8 cellular contexts compared by ENCODE assay signal in genomic region chr3:36969540-36970432, GRCh38. TPM values are rescaled to one million over a fixed set of nuclear protein-coding genes. Genes with fewer than 3 reads are reported as not detected.
DNase-seq lines count a peak whose midpoint lies in the region; ATAC-seq, FAIRE-seq and TF ChIP-seq lines count a peak whose summit lies in the region.

No MANE protein-coding gene starts in this region.

- no peaks in the 10 kb centered on the region for H4K20me1 ChIP-seq in GM12878 (ENCODE audit: control insufficient read depth, insufficient read depth)

- DNase-seq in activated CD8-positive, alpha-beta memory T cell treated with anti-CD3 and anti-CD28 coated beads, Interleukin-2, amount 50 U/mL, for 48 hours = peak; percentile 59
- no peak for DNase-seq in activated CD8-positive, alpha-beta memory T cell treated with anti-CD3 and anti-CD28 coated beads for 24 hours
- DNase-seq in HFF-Myc (ENCODE audit: extremely low read depth, low read depth) (peak; percentile 52), M059J (ENCODE audit: low read depth) (peak; percentile 84), RPMI8226 (peak; percentile 26), GM12878 (ENCODE audit: low read depth, low spot score) (peak; percentile 80), left kidney (ENCODE audit: low read depth, low spot score) (peak; percentile 90), testis (peak; percentile 55)

- H3K9me3 ChIP-seq in GM12878 (replicated peaks; ENCODE audit: control insufficient read depth, insufficient read depth, low read length) (no peaks in the 10 kb centered on the region), testis (no peaks in the 10 kb centered on the region)

- RAD21 ChIA-PET in GM12878 (lab: Charles Lee; ENCODE audit: unreplicated experiment) = interaction anchor here (0.6 to 2.1 kb wide), 7 partner anchors 11 to 101 kb away, joined by 3 to 19 read pairs (median 4); partner anchors contain the start of genes EPM2AIP1 and MLH1

- no peaks in the 10 kb centered on the region for H3K79me2 ChIP-seq in GM12878 (ENCODE audit: control insufficient read depth, insufficient read depth, low read length)

- SMC1A ChIA-PET in GM12878 (lab: Charles Lee; ENCODE audit: uncharacterized antibody, unreplicated experiment) = interaction anchor here (0.6 to 2.4 kb wide), 16 partner anchors 9 to 280 kb away, joined by 3 to 46 read pairs (median 3); partner anchors contain the start of genes EPM2AIP1, LRRFIP2 and MLH1

- H3K4me3 ChIP-seq in HFF-Myc (replicated peaks; ENCODE audit: low read depth, low read length) = no peak overlapping the region
- H3K4me3 ChIP-seq in GM12878 = no peak overlapping the region
- no peak overlapping the region for H3K4me3 ChIP-seq in testis

- H3K9ac ChIP-seq in GM12878 (ENCODE audit: control insufficient read depth, insufficient read depth, low read length) = no peak overlapping the region

- intact Hi-C loops in GM12878 (cut with micrococcal nuclease; ENCODE audit: unreplicated experiment) (no loop called here), testis (cut with DNase I; ENCODE audit: low total_unique reads) (no loop called here)

- peak in 1 of 2 experiments; percentile 45; a peak in 1 of 4 replicates for TF ChIP-seq EP300 in GM12878 (IDR thresholded peaks at IDR 0.05; ENCODE audit: borderline replicate concordance in 1 of 2, control insufficient read depth in 1 of 2, low read depth in 2 of 2, low read length in 2 of 2)

- H3K27me3 ChIP-seq in GM12878 (replicated peaks in 1 of 2; ENCODE audit: control insufficient read depth in 2 of 2, insufficient read depth in 2 of 2, low read length in 1 of 2) (no peaks in the 10 kb centered on the region), testis (no peaks in the 10 kb centered on the region)

- WGBS in GM12878 (ENCODE audit: insufficient coverage, insufficient replicate concordance, low lambda C conversion rate, missing lambda C conversion rate) = 5% methylated on average over 2 of the region's 4 CpGs
- WGBS in testis, 2 donors = 55 to 59% methylated on average over 4 of the region's 4 CpGs

- FAIRE-seq in GM12878 (lab: Jason Lieb, UNC) = peak; percentile 88

- peak overlapping the region; percentile 39; the same call in 1 of the 2 replicates for H2AFZ ChIP-seq in GM12878 (ENCODE audit: control insufficient read depth, low read depth, low read length)

- CTCF ChIA-PET in GM12878 (lab: Yijun Ruan, JAX) = interaction anchor here (0.7 to 2.2 kb wide), 10 partner anchors 10 to 102 kb away, joined by 3 to 30 read pairs (median 4); partner anchors contain the start of genes EPM2AIP1 and MLH1

- peak; percentile 100 for ATAC-seq in GM12878

- H3K4me2 ChIP-seq in GM12878 (ENCODE audit: control insufficient read depth, insufficient read depth) = peak overlapping the region; percentile 48; the same call in 1 of the 2 replicates

- BruUV-seq in GM12878 (replicated peaks; lab: Mats Ljungman, UMichigan) = no TSS peak

- H3K36me3 ChIP-seq in GM12878 (ENCODE audit: control insufficient read depth in 2 of 2, insufficient read depth in 2 of 2, low read length in 1 of 2) (no peaks in the 10 kb centered on the region), testis (ENCODE audit: low read depth, missing control alignments) (no peaks in the 10 kb centered on the region)

- TF ChIP-seq CTCF in HFF-Myc (IDR thresholded peaks at IDR 0.05; ENCODE audit: low read depth, low read length, missing control alignments) (no peak), GM12878 (IDR thresholded peaks at IDR 0.05 in 2 of 3, conservative IDR thresholded peaks at IDR 0.05 in 1 of 3; ENCODE audit: control insufficient read depth in 2 of 3, extremely low read depth in 1 of 3, insufficient read depth in 1 of 3, low read depth in 3 of 3, low read length in 3 of 3) (no peak), testis (IDR thresholded peaks at IDR 0.05) (no peak)

- H3K4me1 ChIP-seq in GM12878 (ENCODE audit: control insufficient read depth, insufficient read depth, low read length) (peaks cover 9% of the 10 kb centered on the region), testis (no peaks in the 10 kb centered on the region)

- H3K27ac ChIP-seq in GM12878 (ENCODE audit: control insufficient read depth, insufficient read depth) (peak overlapping the region; percentile 38), testis (no peak overlapping the region)

- TF ChIP-seq POLR2A in GM12878 (IDR thresholded peaks at IDR 0.05; ENCODE audit: low read depth, low read length) = no peak
- TF ChIP-seq POLR2A in testis (IDR thresholded peaks at IDR 0.05) = no peak

- POLR2A ChIA-PET in GM12878 (lab: Charles Lee) = interaction anchor here (0.9 to 1.7 kb wide), 5 partner anchors 13 to 23 kb away, joined by 3 to 17 read pairs (median 4); partner anchors contain the start of genes EPM2AIP1 and MLH1

- TF ChIP-seq RAD21 in GM12878 (IDR thresholded peaks at IDR 0.05; ENCODE audit: insufficient read depth, low read depth, low read length) = no peak

- in situ Hi-C loops in GM12878 (cut with MboI) = no loop called here

TF ChIP-seq in GM12878, 131 proteins besides CTCF, POLR2A, EP300 and RAD21 (continues in another document):
- TF ChIP-seq ATF7 (IDR thresholded peaks at IDR 0.05; ENCODE audit: low read depth) (peak; percentile 68; the same call in 1 of the 2 replicates), CHD2 (IDR thresholded peaks at IDR 0.05; ENCODE audit: borderline replicate concordance, low read depth, low read length) (peak; percentile 25; the same call in 1 of the 2 replicates), NR2F1 (conservative IDR thresholded peaks at IDR 0.05) (peak; percentile 68), BMI1 (IDR thresholded peaks at IDR 0.05; ENCODE audit: borderline replicate concordance) (peak; percentile 89)

RNA-seq across cellular contexts. Expression of gene EPM2AIP1, which starts 23.1 kb away (rescaled TPM):
- total RNA-seq in M059J (2014; rRNA removed; shearing (Covaris generic)) = 5.1 and 8.1 TPM in 2 replicates
- 84.8 and 92.5 TPM in 2 replicates for total RNA-seq in GM12878 (2013; cell fraction: nucleolus; rRNA removed)
- total RNA-seq in GM12878 (2014; rRNA removed) (20.8 and 21.2 TPM in 2 replicates), GM12878 (2014; rRNA removed; fragmentation: Illumina TruSeq; extraction: Trizol) (28.5 and 31.9 TPM in 2 replicates), GM12878 (2021) (20.9 and 24.0 TPM in 2 replicates), testis (10 to 100 TPM; 17.4 to 23.5 TPM)
- 8.2 TPM for polyA plus RNA-seq in GM12878 (2011; ENCODE audit: low read depth)
- polyA plus RNA-seq in GM12878 (2011; rRNA removed) (29.9 and 44.6 TPM in 2 replicates), GM12878 (2014; fragmentation: Illumina TruSeq; extraction: Trizol) (25.8 and 29.9 TPM in 2 replicates), GM12878 (2014; fragmentation: Nextera tagmentation; extraction: Ambion mirVana) (1 to 10 TPM; 5.5 to 7.9 TPM), GM12878 (2014; rRNA removed) (21.5 and 22.4 TPM in 2 replicates), GM12878 (2016; fragmentation: Nextera tagmentation; extraction: Ambion mirVana) (10 to 100 TPM; 20.5 to 23.7 TPM), testis (ENCODE audit: insufficient read depth, low read depth, low replicate concordance) (13.1 TPM)
- 8.7 and 10.0 TPM in 2 replicates for polyA plus RNA-seq in GM12878 (2011; cell fraction: cytosol; rRNA removed)
- polyA plus RNA-seq in GM12878 (2011; cell fraction: nucleus; rRNA removed) = 35.8 and 39.4 TPM in 2 replicates
- 13.7 and 16.4 TPM in 2 replicates for polyA plus RNA-seq in GM12878 (2012)
- polyA minus RNA-seq in GM12878 (2011; rRNA and poly(A)+ RNA removed) = 23.5 and 28.7 TPM in 2 replicates
- polyA minus RNA-seq in GM12878 (2011; cell fraction: cytosol; rRNA and poly(A)+ RNA removed) = 5.3 and 6.9 TPM in 2 replicates
- polyA minus RNA-seq in GM12878 (2011; cell fraction: nucleus; rRNA and poly(A)+ RNA removed) = 52.0 and 66.2 TPM in 2 replicates

RNA-seq across cellular contexts. Expression of gene MLH1, which starts 23.5 kb away (rescaled TPM):
- total RNA-seq in M059J (2014; rRNA removed; shearing (Covaris generic)) = 32.3 and 48.8 TPM in 2 replicates
- total RNA-seq in GM12878 (2013; cell fraction: nucleolus; rRNA removed) = 107 and 118 TPM in 2 replicates
- total RNA-seq in GM12878 (2014; rRNA removed) (85.2 and 88.6 TPM in 2 replicates), GM12878 (2014; rRNA removed; fragmentation: Illumina TruSeq; extraction: Trizol) (109 TPM in 2 replicates), GM12878 (2021) (58.4 and 59.2 TPM in 2 replicates), testis (10 to 100 TPM; 57.1 to 90.2 TPM)
- 35.4 TPM for polyA plus RNA-seq in GM12878 (2011; ENCODE audit: low read depth)
- polyA plus RNA-seq in GM12878 (2011; rRNA removed) (92.4 and 113 TPM in 2 replicates), GM12878 (2014; fragmentation: Illumina TruSeq; extraction: Trizol) (92.5 and 116 TPM in 2 replicates), GM12878 (2014; fragmentation: Nextera tagmentation; extraction: Ambion mirVana) (10 to 100 TPM; 58.6 to 67.3 TPM), GM12878 (2014; rRNA removed) (52.0 and 59.6 TPM in 2 replicates), GM12878 (2016; fragmentation: Nextera tagmentation; extraction: Ambion mirVana) (10 to 100 TPM; 80.1 to 82.8 TPM), testis (ENCODE audit: insufficient read depth, low read depth, low replicate concordance) (64.4 TPM)
- 61.8 and 75.2 TPM in 2 replicates for polyA plus RNA-seq in GM12878 (2011; cell fraction: cytosol; rRNA removed)
- polyA plus RNA-seq in GM12878 (2011; cell fraction: nucleus; rRNA removed) = 50.9 and 60.0 TPM in 2 replicates
- 38.0 and 41.0 TPM in 2 replicates for polyA plus RNA-seq in GM12878 (2012)
- 77.9 and 78.7 TPM in 2 replicates for polyA minus RNA-seq in GM12878 (2011; rRNA and poly(A)+ RNA removed)
- polyA minus RNA-seq in GM12878 (2011; cell fraction: cytosol; rRNA and poly(A)+ RNA removed) = 24.3 and 29.5 TPM in 2 replicates
- 39.8 and 46.9 TPM in 2 replicates for polyA minus RNA-seq in GM12878 (2011; cell fraction: nucleus; rRNA and poly(A)+ RNA removed)

RNA-seq across cellular contexts. Expression of gene TRANK1, which starts 24.9 kb away (rescaled TPM):
- total RNA-seq in M059J (2014; rRNA removed; shearing (Covaris generic)) = 41.8 and 49.2 TPM in 2 replicates
- 18.5 and 20.6 TPM in 2 replicates for total RNA-seq in GM12878 (2013; cell fraction: nucleolus; rRNA removed)
- total RNA-seq in GM12878 (2014; rRNA removed) (1.7 and 2.6 TPM in 2 replicates), GM12878 (2014; rRNA removed; fragmentation: Illumina TruSeq; extraction: Trizol) (1.3 and 2.0 TPM in 2 replicates), GM12878 (2021) (3.7 and 4.4 TPM in 2 replicates), testis (10 to 100 TPM in 1 of 2 donors, 1 to 10 TPM in 1; 7.6 to 11.0 TPM)
- polyA plus RNA-seq in GM12878 (2011; ENCODE audit: low read depth) = 7.5 TPM
- polyA plus RNA-seq in GM12878 (2011; rRNA removed) (6.2 and 8.8 TPM in 2 replicates), GM12878 (2014; fragmentation: Illumina TruSeq; extraction: Trizol) (2.4 and 3.2 TPM in 2 replicates), GM12878 (2014; fragmentation: Nextera tagmentation; extraction: Ambion mirVana) (under 1 TPM; 0.46 to 0.63 TPM), GM12878 (2014; rRNA removed) (1.0 and 1.1 TPM in 2 replicates), GM12878 (2016; fragmentation: Nextera tagmentation; extraction: Ambion mirVana) (under 1 TPM; 0.60 to 0.75 TPM), testis (ENCODE audit: insufficient read depth, low read depth, low replicate concordance) (7.5 TPM)
- 6.0 and 8.8 TPM in 2 replicates for polyA plus RNA-seq in GM12878 (2011; cell fraction: cytosol; rRNA removed)
- 8.4 and 10.5 TPM in 2 replicates for polyA plus RNA-seq in GM12878 (2011; cell fraction: nucleus; rRNA removed)
- polyA plus RNA-seq in GM12878 (2012) = 4.4 and 4.6 TPM in 2 replicates
- polyA minus RNA-seq in GM12878 (2011; rRNA and poly(A)+ RNA removed) = 14.5 and 14.8 TPM in 2 replicates
- 4.7 and 5.3 TPM in 2 replicates for polyA minus RNA-seq in GM12878 (2011; cell fraction: cytosol; rRNA and poly(A)+ RNA removed)
- polyA minus RNA-seq in GM12878 (2011; cell fraction: nucleus; rRNA and poly(A)+ RNA removed) = 12.2 and 23.5 TPM in 2 replicates
